In the genomic region with DNA sequence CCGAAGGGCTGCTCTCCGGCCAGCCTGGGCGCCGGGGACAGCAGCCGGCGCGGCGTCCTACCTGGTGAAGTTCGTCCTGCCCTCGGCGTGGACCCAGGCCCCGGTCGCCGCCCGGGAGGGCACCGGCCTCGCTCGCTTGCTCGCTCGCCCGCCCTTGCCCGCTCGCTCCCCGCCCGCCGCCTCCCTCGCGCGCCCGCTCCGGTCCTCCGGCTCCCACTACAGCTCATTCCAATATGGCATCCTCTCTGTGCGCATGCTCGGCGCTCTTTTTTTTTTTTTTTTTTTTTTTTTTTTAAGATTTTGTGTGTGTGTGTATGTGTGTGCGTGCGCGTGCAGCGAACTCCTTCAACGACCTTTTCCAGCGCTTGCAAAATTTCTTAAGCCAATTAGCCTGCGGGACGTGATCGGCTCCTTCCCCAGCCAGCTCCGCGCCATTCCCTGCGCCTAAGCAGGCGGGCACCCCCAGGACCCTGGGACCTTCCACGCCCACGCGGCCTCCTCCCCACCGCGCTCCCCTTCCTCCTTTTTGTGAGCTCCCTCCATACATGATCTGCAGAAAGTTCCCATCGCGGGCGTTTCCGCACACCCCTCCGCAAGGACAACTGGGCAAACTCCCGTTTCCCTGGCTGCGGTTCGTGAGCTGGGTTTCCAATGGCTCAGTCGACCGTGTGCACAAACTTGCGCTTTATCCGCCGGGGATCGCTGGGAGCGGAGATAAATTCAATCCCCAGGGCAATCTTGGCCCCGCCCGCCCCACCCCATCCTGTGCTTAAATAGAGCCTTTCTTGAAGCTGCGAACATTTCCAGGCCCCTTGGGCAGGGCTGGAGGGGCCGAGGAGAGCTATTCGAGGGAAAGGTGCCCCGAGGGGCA, we compare ENCODE assay signal across 8 cellular contexts. TPM values are rescaled to one million over a fixed set of nuclear protein-coding genes. Genes with fewer than 3 reads are reported as not detected.
DNase-seq lines count a peak whose midpoint lies in the region; ATAC-seq, FAIRE-seq and TF ChIP-seq lines count a peak whose summit lies in the region.

A gene (minus strand): TSS at position 235 of the 871 bp plus-strand sequence. CDS start 29,136 bp downstream, outside the sequence.

- no peaks in the 10 kb centered on the region for H3K36me3 ChIP-seq in H7 (replicated peaks; ENCODE audit: control insufficient read depth, insufficient read depth, low read length)
- H3K36me3 ChIP-seq in HepG2 (replicated peaks in 1 of 2; ENCODE audit: control insufficient read depth in 1 of 2, insufficient read depth in 2 of 2, low read length in 2 of 2) = no peaks in the 10 kb centered on the region

- CTCF ChIA-PET in HepG2 (lab: Yijun Ruan, JAX; ENCODE audit: low intra/inter-chr PET ratio, low total read pairs) = no interaction called here

- 20% methylated on average over 50 of the region's 74 CpGs for WGBS in HepG2 (ENCODE audit: low lambda C conversion rate)

- no peaks in the 10 kb centered on the region for H4K20me1 ChIP-seq in HepG2 (ENCODE audit: insufficient read depth, low read length)

- no peaks in the 10 kb centered on the region for H3K4me1 ChIP-seq in HepG2 (ENCODE audit: insufficient read depth, low read length)

- no peak for TF ChIP-seq RAD21 in HepG2 (CRISPR knock-in tag; IDR thresholded peaks at IDR 0.05)

- intact Hi-C loops in dorsolateral prefrontal cortex (cut with DNase I) (loop anchor here (2.0 to 10.0 kb wide), 6 partner anchors 568 to 996 kb away; a partner anchor contains a TSS), HepG2 (cut with micrococcal nuclease; ENCODE audit: unreplicated experiment) (no loop called here)

- no peaks in the 10 kb centered on the region for H3K79me2 ChIP-seq in HepG2 (ENCODE audit: insufficient read depth, low read length)

- peak within 1 kb of the TSS; percentile 47 for H3K4me2 ChIP-seq in HepG2 (ENCODE audit: low read depth, low read length)

- no peak for FAIRE-seq in HepG2 (lab: Jason Lieb, UNC)

- TF ChIP-seq EP300 in HepG2 (IDR thresholded peaks at IDR 0.05; ENCODE audit: low read depth in 2 of 2, low read length in 2 of 2) = no peak
- no peak for TF ChIP-seq EP300 in HepG2 (CRISPR knock-in tag; IDR thresholded peaks at IDR 0.05; ENCODE audit: borderline replicate concordance)

- POLR2A ChIA-PET in HepG2 (lab: Yijun Ruan, JAX) = no interaction called here

- no peak within 1 kb of the TSS for H2AFZ ChIP-seq in HepG2 (ENCODE audit: low read length)

- TF ChIP-seq POLR2A in HepG2 (IDR thresholded peaks at IDR 0.05; ENCODE audit: insufficient read depth in 1 of 2, low read depth in 2 of 2, low read length in 2 of 2) = no peak

- in situ Hi-C loops in HepG2 (cut with HindIII; ENCODE audit: extremely low pct_ligation_motif_present, low pct_unique_long_range_greater_than_20kb) = loop anchor here (10.0 kb wide), 1 partner anchor 496 kb away; no protein-coding TSS in a partner anchor

- H3K9ac ChIP-seq in HepG2 (ENCODE audit: insufficient read depth, low read depth, low read length) = no peak within 1 kb of the TSS

- BruUV-seq in HepG2 (replicated peaks; lab: Mats Ljungman, UMichigan) = no TSS peak

- H3K27me3 ChIP-seq in H7 (ENCODE audit: control insufficient read depth, insufficient read depth, low read length) (peaks cover 69% of the 10 kb centered on the region), dorsolateral prefrontal cortex (peaks cover 0 to 18% (median 0%) of the 10 kb centered on the region in 45 donors), HepG2 (ENCODE audit: control insufficient read depth in 1 of 2, insufficient read depth in 2 of 2, low read length in 2 of 2) (peaks cover 4 to 31% of the 10 kb centered on the region in 2 experiments; a peak in 4 of 5 replicates)

- H3K27ac ChIP-seq in dorsolateral prefrontal cortex (peak within 1 kb of the TSS; percentile 41 to 93 (median 84)), HepG2 (ENCODE audit: extremely low read length, insufficient read depth, low read length) (no peak within 1 kb of the TSS)

- peak; percentile 75 for ATAC-seq in HepG2

- TF ChIP-seq CTCF in dorsolateral prefrontal cortex (IDR thresholded peaks at IDR 0.05 in 54 of 56, conservative IDR thresholded peaks at IDR 0.05 in 2 of 56; ENCODE audit: low read depth in 1 of 56, partially characterized antibody in 56 of 56) (peak in 34 of 56 donors; percentile 4 to 58 (median 30)), HepG2 (CRISPR knock-in tag; IDR thresholded peaks at IDR 0.05) (no peak)

- DNase-seq in GM04503 (ENCODE audit: low read depth) = peak; percentile 9
- peak; percentile 95 for DNase-seq in H7
- DNase-seq in NCI-H1092 treated with DMSO at 0.1 percent for 48 hours (lab: John Stamatoyannopoulos, UW) = peak; percentile 47
- DNase-seq in activated CD4-positive, alpha-beta T cell treated with anti-CD3 and anti-CD28 coated beads, Interleukin-2, amount 50 U/mL, for 24 hours (ENCODE audit: low read depth in 1 of 2, low spot score in 1 of 2) = peak; percentile 16 to 61
- peak; percentile 40 to 76 (median 65) for DNase-seq in dorsolateral prefrontal cortex
- DNase-seq in HepG2 (ENCODE audit: low spot score) = no peak
- peak; percentile 56 to 60 for DNase-seq in stimulated activated CD4-positive, alpha-beta T cell treated with anti-CD3 and anti-CD28 coated beads, Interleukin-4, amount 100 ng/mL, for 4 hours
- DNase-seq in DMS53 treated with DMSO at 0.1 percent for 48 hours (lab: John Stamatoyannopoulos, UW; ENCODE audit: unreplicated experiment) = no peak

- no peaks in the 10 kb centered on the region for H3K9me3 ChIP-seq in HepG2 (ENCODE audit: low read length)

- peak within 1 kb of the TSS; percentile 73 for H3K4me3 ChIP-seq in H7 (ENCODE audit: insufficient read depth, low read depth, low read length)
- peak within 1 kb of the TSS; percentile 61 to 92 (median 79) for H3K4me3 ChIP-seq in dorsolateral prefrontal cortex
- peak within 1 kb of the TSS; percentile 12 to 46 (median 29); a peak in 2 of 6 replicates for H3K4me3 ChIP-seq in HepG2 (replicated peaks in 1 of 3; ENCODE audit: insufficient read depth in 1 of 3, low read depth in 2 of 3, low read length in 3 of 3)

TF ChIP-seq in HepG2, 621 proteins besides CTCF, POLR2A, EP300 and RAD21:
- TF ChIP-seq, protein P1, sequence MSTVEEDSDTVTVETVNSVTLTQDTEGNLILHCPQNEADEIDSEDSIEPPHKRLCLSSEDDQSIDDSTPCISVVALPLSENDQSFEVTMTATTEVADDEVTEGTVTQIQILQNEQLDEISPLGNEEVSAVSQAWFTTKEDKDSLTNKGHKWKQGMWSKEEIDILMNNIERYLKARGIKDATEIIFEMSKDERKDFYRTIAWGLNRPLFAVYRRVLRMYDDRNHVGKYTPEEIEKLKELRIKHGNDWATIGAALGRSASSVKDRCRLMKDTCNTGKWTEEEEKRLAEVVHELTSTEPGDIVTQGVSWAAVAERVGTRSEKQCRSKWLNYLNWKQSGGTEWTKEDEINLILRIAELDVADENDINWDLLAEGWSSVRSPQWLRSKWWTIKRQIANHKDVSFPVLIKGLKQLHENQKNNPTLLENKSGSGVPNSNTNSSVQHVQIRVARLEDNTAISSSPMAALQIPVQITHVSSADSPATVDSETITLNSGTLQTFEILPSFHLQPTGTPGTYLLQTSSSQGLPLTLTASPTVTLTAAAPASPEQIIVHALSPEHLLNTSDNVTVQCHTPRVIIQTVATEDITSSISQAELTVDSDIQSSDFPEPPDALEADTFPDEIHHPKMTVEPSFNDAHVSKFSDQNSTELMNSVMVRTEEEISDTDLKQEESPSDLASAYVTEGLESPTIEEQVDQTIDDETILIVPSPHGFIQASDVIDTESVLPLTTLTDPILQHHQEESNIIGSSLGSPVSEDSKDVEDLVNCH (CRISPR knock-in tag; IDR thresholded peaks at IDR 0.05) = no peak
- no peak for TF ChIP-seq RFXAP (CRISPR knock-in tag; IDR thresholded peaks at IDR 0.05; ENCODE audit: borderline replicate concordance)
- TF ChIP-seq ZNF263 (CRISPR knock-in tag; IDR thresholded peaks at IDR 0.05) = no peak
- TF ChIP-seq, protein P2, sequence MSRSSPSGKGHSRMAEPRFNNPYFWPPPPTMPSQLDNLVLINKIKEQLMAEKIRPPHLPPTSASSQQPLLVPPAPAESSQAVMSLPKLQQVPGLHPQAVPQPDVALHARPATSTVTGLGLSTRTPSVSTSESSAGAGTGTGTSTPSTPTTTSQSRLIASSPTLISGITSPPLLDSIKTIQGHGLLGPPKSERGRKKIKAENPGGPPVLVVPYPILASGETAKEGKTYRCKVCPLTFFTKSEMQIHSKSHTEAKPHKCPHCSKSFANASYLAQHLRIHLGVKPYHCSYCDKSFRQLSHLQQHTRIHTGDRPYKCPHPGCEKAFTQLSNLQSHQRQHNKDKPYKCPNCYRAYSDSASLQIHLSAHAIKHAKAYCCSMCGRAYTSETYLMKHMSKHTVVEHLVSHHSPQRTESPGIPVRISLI (CRISPR knock-in tag; IDR thresholded peaks at IDR 0.05; ENCODE audit: borderline replicate concordance) = peak; percentile 72; the same call in 1 of the 2 replicates
TF ChIP-seq in HepG2: peak in this region for 1.

RNA-seq across cellular contexts. Expression of the gene that starts here (rescaled TPM):
- total RNA-seq in H7 (2014; rRNA removed; shearing (Covaris generic)) = 1.8 and 3.5 TPM in 2 replicates
- total RNA-seq in dorsolateral prefrontal cortex = 10 to 100 TPM; 14.7 to 38.1 (median 24.3) TPM
- 0.02 and 0.04 TPM in 2 replicates for total RNA-seq in HepG2 (2016; rRNA removed; fragmentation: Illumina TruSeq; extraction: Trizol)
- not detected in 2 replicates for total RNA-seq in HepG2 (2016; cell fraction: cytosol; rRNA removed; fragmentation: Illumina TruSeq; extraction: Trizol; ENCODE audit: low read depth)
- total RNA-seq in HepG2 (2016; cell fraction: insoluble cytoplasmic fraction; rRNA removed; fragmentation: Illumina TruSeq; extraction: Trizol) = 0.02 TPM in 1 of 2 replicates, not detected in the other
- total RNA-seq in HepG2 (2016; cell fraction: membrane; rRNA removed; fragmentation: Illumina TruSeq; extraction: Trizol) = not detected in 2 replicates
- 0.03 TPM in 1 of 2 replicates, not detected in the other for total RNA-seq in HepG2 (2016; cell fraction: nucleus; rRNA removed; fragmentation: Illumina TruSeq; extraction: Trizol)
- 0.01 TPM in 2 replicates for polyA plus RNA-seq in HepG2 (2011; rRNA removed)
- 0.01 TPM in 2 replicates for polyA plus RNA-seq in HepG2 (2011; cell fraction: cytosol; rRNA removed)
- polyA plus RNA-seq in HepG2 (2011; cell fraction: nucleus; rRNA removed) = 0.02 and 0.06 TPM in 2 replicates
- not detected in 2 replicates for polyA plus RNA-seq in HepG2 (2012)
- polyA plus RNA-seq in HepG2 (2016; cell fraction: cytosol; fragmentation: Illumina TruSeq; extraction: Trizol; ENCODE audit: low read depth) = not detected in 2 replicates
- polyA plus RNA-seq in HepG2 (2016; cell fraction: insoluble cytoplasmic fraction; fragmentation: Illumina TruSeq; extraction: Trizol; ENCODE audit: low read depth) = not detected in 2 replicates
- polyA plus RNA-seq in HepG2 (2016; cell fraction: membrane; fragmentation: Illumina TruSeq; extraction: Trizol; ENCODE audit: low read depth) = not detected in 2 replicates
- not detected in 2 replicates for polyA plus RNA-seq in HepG2 (2016; cell fraction: nucleus; fragmentation: Illumina TruSeq; extraction: Trizol; ENCODE audit: insufficient read depth, low read depth)
- polyA minus RNA-seq in HepG2 (2011; rRNA and poly(A)+ RNA removed; ENCODE audit: low replicate concordance) = 0.14 and 27.7 TPM in 2 replicates
- 0.09 and 0.69 TPM in 2 replicates for polyA minus RNA-seq in HepG2 (2011; cell fraction: cytosol; rRNA and poly(A)+ RNA removed)
- polyA minus RNA-seq in HepG2 (2011; cell fraction: nucleus; rRNA and poly(A)+ RNA removed) = 0.12 and 0.13 TPM in 2 replicates

Comparison
In these comparisons a context has a peak if more than half of its experiments do, and no peak if none do; other contexts are left out.
1. DNase-seq: peak in GM04503 (single experiment), H7 (single experiment), NCI-H1092 treated with DMSO at 0.1 percent for 48 hours (single experiment), activated CD4-positive, alpha-beta T cell treated with anti-CD3 and anti-CD28 coated beads, Interleukin-2, amount 50 U/mL, for 24 hours (2 of 2), dorsolateral prefrontal cortex (10 of 10) and stimulated activated CD4-positive, alpha-beta T cell treated with anti-CD3 and anti-CD28 coated beads, Interleukin-4, amount 100 ng/mL, for 4 hours (2 of 2); none in HepG2 (single experiment) and DMS53 treated with DMSO at 0.1 percent for 48 hours (single experiment).
2. H3K4me3 ChIP-seq: peak in every context shown above with its lines; median percentile 79 in dorsolateral prefrontal cortex; 73 in H7; 29 in HepG2.